Comparison of ENCODE assay signal across 3 cellular contexts in genomic region chr12:1929241-1929984, GRCh38.
TF ChIP-seq lines count a peak whose summit lies in the region.

No MANE protein-coding gene starts in this region.

TF ChIP-seq in SK-N-SH, 30 proteins besides CTCF, POLR2A, EP300 and RAD21 (continued from another document and continues in another):
- TF ChIP-seq SMC3 (IDR thresholded peaks at IDR 0.05; ENCODE audit: low read depth, low read length) (no peak), REST (IDR thresholded peaks at IDR 0.05; ENCODE audit: low read depth, low read length) (no peak), CHD2 (IDR thresholded peaks at IDR 0.05; ENCODE audit: low read length, partially characterized antibody) (no peak), PBX3 (IDR thresholded peaks at IDR 0.05) (no peak), TCF12 (IDR thresholded peaks at IDR 0.05) (no peak), USF2 (IDR thresholded peaks at IDR 0.05; ENCODE audit: borderline replicate concordance, low read depth, low read length) (no peak), ELF1 (IDR thresholded peaks at IDR 0.05) (no peak), ZBTB33 (IDR thresholded peaks at IDR 0.05; ENCODE audit: borderline replicate concordance, low read depth) (no peak)

TF ChIP-seq in SK-N-SH treated with all-trans-retinoic acid at 6 μM for 48 hours, 23 proteins besides CTCF, POLR2A, EP300 and RAD21:
- no peak for TF ChIP-seq CSRNP3 (CRISPR knock-in tag; IDR thresholded peaks at IDR 0.05)
- TF ChIP-seq RARB (CRISPR knock-in tag; IDR thresholded peaks at IDR 0.05), result no peak
- no peak for TF ChIP-seq CREB5 (CRISPR knock-in tag; IDR thresholded peaks at IDR 0.05; ENCODE audit: low read depth)
- TF ChIP-seq ZNF8 (CRISPR knock-in tag; IDR thresholded peaks at IDR 0.05), result no peak
- TF ChIP-seq ESRRG (CRISPR knock-in tag; IDR thresholded peaks at IDR 0.05), result no peak
- no peak for TF ChIP-seq PPARA (CRISPR knock-in tag; IDR thresholded peaks at IDR 0.05; ENCODE audit: borderline replicate concordance)
- TF ChIP-seq TSHZ2 (CRISPR knock-in tag; IDR thresholded peaks at IDR 0.05), result no peak
- TF ChIP-seq GLIS3 (CRISPR knock-in tag; IDR thresholded peaks at IDR 0.05), result no peak
TF ChIP-seq in SK-N-SH treated with all-trans-retinoic acid at 6 μM for 48 hours: peak in this region for 0.

TF ChIP-seq in HEK293, 187 proteins besides CTCF, POLR2A, EP300 and RAD21 (continued from another document):
- TF ChIP-seq ZFHX2 (tag by site-specific recombination; conservative IDR thresholded peaks at IDR 0.05) (peak; percentile 87), ZNF513 (tag by site-specific recombination; IDR thresholded peaks at IDR 0.05) (peak; percentile 88), ZNF837 (tag by site-specific recombination; IDR thresholded peaks at IDR 0.05) (no peak)
TF ChIP-seq in HEK293: peak in this region for 3.
